14 cellular contexts compared by ENCODE assay signal in the genomic region with DNA sequence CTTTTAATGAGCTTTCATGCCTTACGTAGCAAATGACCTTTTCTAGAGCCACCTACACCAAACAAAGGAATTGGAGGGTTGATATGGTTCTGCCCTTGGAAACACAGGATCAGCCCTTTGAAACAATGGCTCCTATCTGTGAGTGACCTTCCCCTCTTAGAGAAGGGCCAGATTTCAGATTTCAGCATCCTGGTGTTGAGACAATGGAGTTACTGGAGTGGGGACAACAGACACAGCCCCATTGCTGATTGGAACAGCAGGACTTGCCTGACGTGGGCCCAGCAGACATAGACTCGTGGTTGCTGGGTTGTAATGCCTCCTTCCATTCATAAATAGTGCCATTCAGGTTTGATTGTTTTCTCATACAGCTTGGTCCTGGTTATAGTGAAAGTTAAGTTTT.
A peak's percentile ranks its signal among the peaks of the same experiment; 100 is the strongest.
DNase-seq lines count a peak whose midpoint lies in the region; ATAC-seq, FAIRE-seq and TF ChIP-seq lines count a peak whose summit lies in the region.
"Had no signal": no experiment of that assay in that cellular context is flagged by ENCODE, and none has a peak within 500 bp of the region (broad histone marks: within the 10 kb centered on the region; RNA-seq: fewer than 3 reads in every experiment).

No MANE protein-coding gene starts in this region.

- H4K20me1 ChIP-seq in GM23338 (replicated peaks; ENCODE audit: insufficient read depth) = no peaks in the 10 kb centered on the region

- TF ChIP-seq CTCF in GM23338 (conservative IDR thresholded peaks at IDR 0.05; ENCODE audit: low read depth in 2 of 2) = no peak
- no peak for TF ChIP-seq CTCF in brain microvascular endothelial cell (IDR thresholded peaks at IDR 0.05; ENCODE audit: low read depth, low read length, missing control alignments)
- TF ChIP-seq CTCF in liver (IDR thresholded peaks at IDR 0.05; ENCODE audit: low read depth, low read length, missing input control) = no peak
- no peak for TF ChIP-seq CTCF in sigmoid colon (IDR thresholded peaks at IDR 0.05)
- no peak for TF ChIP-seq CTCF in pancreas (IDR thresholded peaks at IDR 0.05)

- no peak overlapping the region for H2AFZ ChIP-seq in GM23338

- no peak for TF ChIP-seq EP300 in sigmoid colon (IDR thresholded peaks at IDR 0.05)

- intact Hi-C loops in sigmoid colon (cut with DNase I) (no loop called here), pancreas (cut with DNase I) (no loop called here)

- no peak for TF ChIP-seq RAD21 in liver (IDR thresholded peaks at IDR 0.05)

- H3K27ac ChIP-seq in GM23338 (ENCODE audit: low read depth) (peak overlapping the region; percentile 67), brain microvascular endothelial cell (peak overlapping the region; percentile 21), liver (ENCODE audit: low read depth in 1 of 2, low read length in 2 of 2) (no peak overlapping the region), sigmoid colon (peak overlapping the region; percentile 65 to 77 (median 71)), pancreas (peak overlapping the region in 2 of 4 donors; percentile 41 to 49)
- H3K27ac ChIP-seq in effector memory CD4-positive, alpha-beta T cell (ENCODE audit: insufficient read depth, low read length, poor library complexity, severe bottlenecking) = no peak overlapping the region

- H3K9me3 Mint-ChIP-seq in GM23338 = no peaks in the 10 kb centered on the region
- H3K9me3 Mint-ChIP-seq: neural crest cell had no signal

- 73% methylated on average over 3 of the region's 3 CpGs for WGBS in liver
- WGBS in sigmoid colon, 2 donors = 46 to 76% methylated on average over 3 of the region's 3 CpGs
- 59 to 68% methylated on average over 3 of the region's 3 CpGs for WGBS in pancreas, 2 donors

- H3K79me2 ChIP-seq in GM23338 (replicated peaks; ENCODE audit: insufficient read depth) = no peaks in the 10 kb centered on the region

- no peaks in the 10 kb centered on the region for H3K9me3 ChIP-seq in liver (ENCODE audit: control insufficient read depth in 4 of 4, low read length in 3 of 4)
- H3K9me3 ChIP-seq in sigmoid colon = no peaks in the 10 kb centered on the region
- H3K9me3 ChIP-seq in pancreas = no peaks in the 10 kb centered on the region
- H3K9me3 ChIP-seq in effector memory CD4-positive, alpha-beta T cell (ENCODE audit: control insufficient read depth, low read length) = no peaks in the 10 kb centered on the region
- H3K9me3 ChIP-seq: BE2C had no signal

- TF ChIP-seq POLR2A in sigmoid colon (IDR thresholded peaks at IDR 0.05) = no peak

- no peak overlapping the region for H3K9ac ChIP-seq in liver (ENCODE audit: low read depth in 1 of 2, low read length in 2 of 2)

- peak; percentile 16 for DNase-seq in GM23338 (ENCODE audit: low spot score)
- DNase-seq in brain microvascular endothelial cell = no peak
- no peak for DNase-seq in sigmoid colon
- DNase-seq in pancreas = no peak
- no peak for DNase-seq in effector memory CD4-positive, alpha-beta T cell
- DNase-seq in NCI-H69 (lab: John Stamatoyannopoulos, UW) = no peak
- no peak for DNase-seq in DMS79 (lab: John Stamatoyannopoulos, UW)
- DNase-seq: activated CD8-positive, alpha-beta T cell treated with anti-CD3 and anti-CD28 coated beads, Interleukin-2, amount 10 ng/mL, durations not matched to agents 7 days and 5 days; activated naive CD4-positive, alpha-beta T cell treated with Interleukin-2 at 50 U/mL for 16 hours; BE2C; central memory CD4-positive, alpha-beta T cell; NCI-H1092 had no signal

- peaks cover 11% of the 10 kb centered on the region for H3K27me3 Mint-ChIP-seq in GM23338 (ENCODE audit: insufficient read depth, low read depth, poor library complexity)

- peaks cover 6% of the 10 kb centered on the region; the same call in 1 of the 2 replicates for H3K9me2 ChIP-seq in GM23338 (ENCODE audit: insufficient read depth)

- H3K27ac Mint-ChIP-seq in GM23338 = peak overlapping the region; percentile 64; the same call in 1 of the 2 replicates
- H3K27ac Mint-ChIP-seq: activated CD8-positive, alpha-beta T cell treated with anti-CD3 and anti-CD28 coated beads, Interleukin-2, amount 10 ng/mL, durations not matched to agents 7 days and 5 days had no signal

- H3K4me3 ChIP-seq in GM23338 (no peak overlapping the region), brain microvascular endothelial cell (ENCODE audit: low read depth, low read length) (no peak overlapping the region), liver (ENCODE audit: low read depth in 1 of 3, low read length in 3 of 3) (no peak overlapping the region), sigmoid colon (no peak overlapping the region), pancreas (no peak overlapping the region)
- H3K4me3 ChIP-seq in effector memory CD4-positive, alpha-beta T cell (ENCODE audit: insufficient read depth, low read depth, low read length, poor library complexity, severe bottlenecking) = no peak overlapping the region

- H3K36me3 ChIP-seq in GM23338 (ENCODE audit: insufficient read depth) (no peaks in the 10 kb centered on the region), brain microvascular endothelial cell (replicated peaks) (no peaks in the 10 kb centered on the region), liver (ENCODE audit: control insufficient read depth in 4 of 4, insufficient read depth in 3 of 4, low read depth in 1 of 4, low read length in 3 of 4) (no peaks in the 10 kb centered on the region), sigmoid colon (no peaks in the 10 kb centered on the region), pancreas (no peaks in the 10 kb centered on the region)
- H3K36me3 ChIP-seq in effector memory CD4-positive, alpha-beta T cell (ENCODE audit: control insufficient read depth, insufficient read depth, low read length) = peaks cover 2% of the 10 kb centered on the region
- H3K36me3 ChIP-seq: BE2C had no signal

- H3K4me2 ChIP-seq in GM23338 = peak overlapping the region; percentile 59

- H3F3A ChIP-seq in GM23338 (replicated peaks; ENCODE audit: low read depth) = no peaks in the 10 kb centered on the region

- H3K36me3 Mint-ChIP-seq in GM23338 (ENCODE audit: low read depth) = no peaks in the 10 kb centered on the region

- peaks cover 34% of the 10 kb centered on the region for H3K4me1 Mint-ChIP-seq in GM23338

- H3K27me3 ChIP-seq in GM23338 (ENCODE audit: insufficient read depth) (no peaks in the 10 kb centered on the region), brain microvascular endothelial cell (replicated peaks) (no peaks in the 10 kb centered on the region), liver (ENCODE audit: control insufficient read depth in 4 of 4, insufficient read depth in 4 of 4, low read length in 3 of 4) (no peaks in the 10 kb centered on the region), sigmoid colon (no peaks in the 10 kb centered on the region), pancreas (no peaks in the 10 kb centered on the region)
- no peaks in the 10 kb centered on the region for H3K27me3 ChIP-seq in effector memory CD4-positive, alpha-beta T cell (replicated peaks; ENCODE audit: control insufficient read depth, insufficient read depth, low read length, poor library complexity, severe bottlenecking)
- H3K27me3 ChIP-seq: BE2C had no signal

- no peak for FAIRE-seq in pancreas (lab: Jason Lieb, UNC)

- in situ Hi-C loops in brain microvascular endothelial cell (cut with HindIII; ENCODE audit: low pct_ligation_motif_present, low sequenced_read_pairs) = no loop called here

- no peak overlapping the region for H3K4me3 Mint-ChIP-seq in GM23338
- H3K4me3 Mint-ChIP-seq: activated CD8-positive, alpha-beta T cell treated with anti-CD3 and anti-CD28 coated beads, Interleukin-2, amount 10 ng/mL, durations not matched to agents 7 days and 5 days; neural crest cell had no signal

- H3K4me1 ChIP-seq in GM23338 (ENCODE audit: insufficient read depth) (peaks cover 27% of the 10 kb centered on the region), liver (ENCODE audit: control insufficient read depth in 4 of 4, insufficient read depth in 4 of 4, low read length in 3 of 4) (peaks cover 0 to 4% (median 0%) of the 10 kb centered on the region in 4 donors), sigmoid colon (peaks cover 0 to 43% (median 34%) of the 10 kb centered on the region in 4 donors), pancreas (peaks cover 18 to 34% (median 19%) of the 10 kb centered on the region in 3 donors)
- no peaks in the 10 kb centered on the region for H3K4me1 ChIP-seq in effector memory CD4-positive, alpha-beta T cell (ENCODE audit: control insufficient read depth, insufficient read depth, low read length, poor library complexity, severe bottlenecking)
- H3K4me1 ChIP-seq: BE2C had no signal

- peak; percentile 32 for ATAC-seq in GM23338
- ATAC-seq in pancreas = no peak
- ATAC-seq: activated CD8-positive, alpha-beta T cell treated with anti-CD3 and anti-CD28 coated beads, Interleukin-2, amount 10 ng/mL, durations not matched to agents 7 days and 5 days had no signal

TF ChIP-seq in GM23338, 12 proteins besides CTCF, POLR2A, EP300 and RAD21 (continues in another document):
- TF ChIP-seq ZNF331 (CRISPR knock-in tag; IDR thresholded peaks at IDR 0.05; ENCODE audit: low read depth) (no peak), EZH2phosphoT487 (IDR thresholded peaks at IDR 0.05; ENCODE audit: unreplicated experiment) (no peak), NANOG (IDR thresholded peaks at IDR 0.05; ENCODE audit: borderline replicate concordance) (no peak), STAT1 (IDR thresholded peaks at IDR 0.05; ENCODE audit: unreplicated experiment) (no peak)
- TF ChIP-seq, protein P1, sequence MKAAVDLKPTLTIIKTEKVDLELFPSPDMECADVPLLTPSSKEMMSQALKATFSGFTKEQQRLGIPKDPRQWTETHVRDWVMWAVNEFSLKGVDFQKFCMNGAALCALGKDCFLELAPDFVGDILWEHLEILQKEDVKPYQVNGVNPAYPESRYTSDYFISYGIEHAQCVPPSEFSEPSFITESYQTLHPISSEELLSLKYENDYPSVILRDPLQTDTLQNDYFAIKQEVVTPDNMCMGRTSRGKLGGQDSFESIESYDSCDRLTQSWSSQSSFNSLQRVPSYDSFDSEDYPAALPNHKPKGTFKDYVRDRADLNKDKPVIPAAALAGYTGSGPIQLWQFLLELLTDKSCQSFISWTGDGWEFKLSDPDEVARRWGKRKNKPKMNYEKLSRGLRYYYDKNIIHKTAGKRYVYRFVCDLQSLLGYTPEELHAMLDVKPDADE (IDR thresholded peaks at IDR 0.05) = no peak

TF ChIP-seq in liver, 16 proteins besides CTCF, POLR2A, EP300 and RAD21:
- TF ChIP-seq NR2F2 (IDR thresholded peaks at IDR 0.05) (peak; percentile 77), HNF4G (IDR thresholded peaks at IDR 0.05) (no peak)

Comparison
In these comparisons a context has a peak if more than half of its experiments do, and no peak if none do; other contexts are left out.
1. H3K27ac ChIP-seq: peak in GM23338 (single experiment), brain microvascular endothelial cell (single experiment) and sigmoid colon (4 of 4); none in liver (0 of 2) and effector memory CD4-positive, alpha-beta T cell (single experiment).